In genomic region chr10:124722812-124723783, GRCh38 we compare ENCODE assay signal across 8 cellular contexts. TPM values are rescaled to one million over a fixed set of nuclear protein-coding genes. Genes with fewer than 3 reads are reported as not detected.
DNase-seq lines count a peak whose midpoint lies in the region; ATAC-seq and TF ChIP-seq lines count a peak whose summit lies in the region.

No MANE protein-coding gene starts in this region.

- no peak for TF ChIP-seq CTCF in coronary artery (IDR thresholded peaks at IDR 0.05)
- no peak for TF ChIP-seq CTCF in omental fat pad (IDR thresholded peaks at IDR 0.05)

- H3K4me3 ChIP-seq in coronary artery = peak overlapping the region; percentile 8

- peak overlapping the region; percentile 73 to 89 for H3K27ac ChIP-seq in coronary artery

- peak in 3 of 5 experiments; percentile 43 to 81 (median 56) for DNase-seq in T-helper 2 cell
- no peak for DNase-seq in coronary artery (ENCODE audit: low spot score)
- DNase-seq in omental fat pad (ENCODE audit: low spot score) = no peak
- no peak for DNase-seq in NCI-H524 treated with DMSO at 0.1 percent for 48 hours (lab: John Stamatoyannopoulos, UW)
- DNase-seq in ecto neural progenitor cell (ENCODE audit: low spot score) = no peak
- no peak for DNase-seq in hepatic stellate cell (ENCODE audit: low spot score)

- ATAC-seq in GM19035 (IDR thresholded peaks at IDR 0.05; ENCODE audit: unreplicated experiment) = peak; percentile 76
- ATAC-seq in HG02981 (IDR thresholded peaks at IDR 0.05; ENCODE audit: unreplicated experiment) = peak; percentile 61
- ATAC-seq in omental fat pad (ENCODE audit: low FRiP score) = peak; percentile 43

RNA-seq across cellular contexts. Expression of gene FAM53B, which starts 21.1 kb away (rescaled TPM):
- 10 to 100 TPM; 21.9 to 42.6 (median 32.2) TPM for total RNA-seq in omental fat pad

Comparison
In these comparisons a context has a peak if more than half of its experiments do, and no peak if none do; other contexts are left out.
1. DNase-seq: peak in T-helper 2 cell (3 of 5); none in coronary artery (single experiment), omental fat pad (single experiment), NCI-H524 treated with DMSO at 0.1 percent for 48 hours (single experiment), ecto neural progenitor cell (single experiment) and hepatic stellate cell (single experiment).
2. Peak in every context shown above with its lines, with median percentiles within 50 percentile points of each other: ATAC-seq.